8 cellular contexts compared by ENCODE assay signal in genomic region chr17:1107777-1108559, GRCh38.
DNase-seq lines count a peak whose midpoint lies in the region; ATAC-seq and TF ChIP-seq lines count a peak whose summit lies in the region.

No MANE protein-coding gene starts in this region.

- H3K9ac ChIP-seq in BLaER1 treated with 17β-estradiol and CSF1 and Interleukin-3, amounts not matched to agents 10 nM and 100 nM = peak overlapping the region; percentile 75 to 88 (median 83)
- H3K9ac ChIP-seq in MM.1S (ENCODE audit: low read length) = peak overlapping the region; percentile 91

- peaks cover 35 to 80% (median 60%) of the 10 kb centered on the region in 10 experiments for H3K4me1 ChIP-seq in BLaER1 treated with 17β-estradiol and CSF1 and Interleukin-3, amounts not matched to agents 10 nM and 100 nM
- H3K4me1 ChIP-seq in MM.1S (ENCODE audit: low read length) (peaks cover 15% of the 10 kb centered on the region), ectodermal cell (ENCODE audit: control insufficient read depth, insufficient read depth, low read length) (peaks cover 28% of the 10 kb centered on the region)

- DNase-seq in MM.1S (no peak), mucosa of gallbladder (ENCODE audit: low spot score) (peak; percentile 53), foreskin melanocyte (no peak), left lobe of liver (ENCODE audit: low spot score) (no peak)

- no peaks in the 10 kb centered on the region for H3F3A ChIP-seq in MM.1S (ENCODE audit: insufficient read depth, low read length)

- no peak for TF ChIP-seq CTCF in MM.1S (IDR thresholded peaks at IDR 0.05; ENCODE audit: low read length)

- 69 to 70% methylated on average over 25 of the region's 25 CpGs for WGBS in ectodermal cell, 2 experiments

- ATAC-seq in HG02588 (IDR thresholded peaks at IDR 0.05; ENCODE audit: unreplicated experiment) (no peak), HG02571 (IDR thresholded peaks at IDR 0.05; ENCODE audit: unreplicated experiment) (no peak), left lobe of liver (no peak)

- peaks cover 0 to 22% (median 10%) of the 10 kb centered on the region in 11 experiments; a peak in 11 of 22 replicates for H3K27me3 ChIP-seq in BLaER1 treated with 17β-estradiol and CSF1 and Interleukin-3, amounts not matched to agents 10 nM and 100 nM
- H3K27me3 ChIP-seq in MM.1S (replicated peaks; ENCODE audit: insufficient read depth, low read length) = no peaks in the 10 kb centered on the region
- H3K27me3 ChIP-seq in ectodermal cell (ENCODE audit: control insufficient read depth, insufficient read depth, low read length, poor library complexity, severe bottlenecking) = peaks cover 13% of the 10 kb centered on the region

- peak overlapping the region; percentile 60 to 77 (median 70) for H3K4me3 ChIP-seq in BLaER1 treated with 17β-estradiol and CSF1 and Interleukin-3, amounts not matched to agents 10 nM and 100 nM
- H3K4me3 ChIP-seq in MM.1S (ENCODE audit: low read length) (peak overlapping the region; percentile 86), ectodermal cell (ENCODE audit: insufficient read depth, low read depth, low read length) (peak overlapping the region; percentile 59)

- H3K36me3 ChIP-seq in BLaER1 treated with 17β-estradiol and CSF1 and Interleukin-3, amounts not matched to agents 10 nM and 100 nM = peaks cover 0 to 39% (median 0%) of the 10 kb centered on the region in 11 experiments; a peak in 11 of 22 replicates
- no peaks in the 10 kb centered on the region for H3K36me3 ChIP-seq in MM.1S (replicated peaks; ENCODE audit: insufficient read depth, low read length)
- H3K36me3 ChIP-seq in ectodermal cell (ENCODE audit: control insufficient read depth, insufficient read depth, low read length) = no peaks in the 10 kb centered on the region

- H3K9me3 ChIP-seq in BLaER1 treated with 17β-estradiol and CSF1 and Interleukin-3, amounts not matched to agents 10 nM and 100 nM (replicated peaks in 1 of 11) = peaks cover 0 to 5% (median 0%) of the 10 kb centered on the region in 11 experiments; a peak in 3 of 22 replicates
- H3K9me3 ChIP-seq in MM.1S (replicated peaks; ENCODE audit: insufficient read depth, low read length) (no peaks in the 10 kb centered on the region), ectodermal cell (ENCODE audit: control insufficient read depth, low read length) (no peaks in the 10 kb centered on the region)

- peaks cover 60% of the 10 kb centered on the region for H3K79me2 ChIP-seq in MM.1S (ENCODE audit: low read length)

- H2AFZ ChIP-seq in MM.1S (ENCODE audit: low read length) = peak overlapping the region; percentile 84

- H4K20me1 ChIP-seq in BLaER1 treated with 17β-estradiol and CSF1 and Interleukin-3, amounts not matched to agents 10 nM and 100 nM = peaks cover 65 to 98% (median 85%) of the 10 kb centered on the region in 11 experiments
- H4K20me1 ChIP-seq in MM.1S (ENCODE audit: insufficient read depth, low read length) = no peaks in the 10 kb centered on the region

- H3K4me2 ChIP-seq in BLaER1 treated with 17β-estradiol and CSF1 and Interleukin-3, amounts not matched to agents 10 nM and 100 nM = peak overlapping the region; percentile 90 to 99 (median 98)
- H3K4me2 ChIP-seq in MM.1S (ENCODE audit: low read depth, low read length) = peak overlapping the region; percentile 94

- peak overlapping the region in 8 of 11 experiments; percentile 69 to 84 (median 82); a peak in 10 of 22 replicates for H3K27ac ChIP-seq in BLaER1 treated with 17β-estradiol and CSF1 and Interleukin-3, amounts not matched to agents 10 nM and 100 nM
- peak overlapping the region; percentile 60; the same call in 1 of the 2 replicates for H3K27ac ChIP-seq in MM.1S (ENCODE audit: low read length)
- H3K27ac ChIP-seq in ectodermal cell (ENCODE audit: insufficient read depth, low read depth, low read length, poor library complexity, severe bottlenecking) = no peak overlapping the region

- H3K9me2 ChIP-seq in MM.1S (replicated peaks; ENCODE audit: insufficient read depth, low read length) = no peaks in the 10 kb centered on the region
